ENCODE assay signal across 1 cellular context in the genomic region with DNA sequence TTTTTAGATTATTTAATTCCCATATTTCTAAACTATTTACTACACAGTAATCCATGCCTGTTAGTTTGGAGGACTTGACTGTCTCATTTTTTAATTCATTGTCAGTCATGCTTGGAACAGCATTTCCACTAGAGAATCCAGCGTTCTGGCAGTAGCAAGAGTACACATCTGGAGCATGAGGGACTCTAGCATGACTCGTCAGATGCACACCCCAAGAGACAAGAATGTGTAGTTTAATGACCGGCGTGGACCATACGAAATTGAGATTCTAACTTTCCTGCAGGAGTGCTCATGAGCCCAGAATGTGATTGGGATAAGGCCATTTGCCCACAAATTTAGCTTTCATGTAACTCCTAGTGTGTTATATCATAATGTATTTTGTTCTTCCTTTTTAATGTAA.
TF ChIP-seq lines count a peak whose summit lies in the region.

No MANE protein-coding gene starts in this region.

TF ChIP-seq in K562, 482 proteins besides CTCF, POLR2A, EP300 and RAD21:
- TF ChIP-seq NCOA6 (IDR thresholded peaks at IDR 0.05) (no peak), SRSF7 (optimal IDR thresholded peaks at IDR 0.05; ENCODE audit: low read depth, low read length) (no peak), NFE2L1 (tag; IDR thresholded peaks at IDR 0.05; ENCODE audit: borderline replicate concordance, low read depth) (no peak), ZNF239 (CRISPR knock-in tag; IDR thresholded peaks at IDR 0.05) (no peak), ZZZ3 (IDR thresholded peaks at IDR 0.05) (no peak), ZC3H11A (IDR thresholded peaks at IDR 0.05; ENCODE audit: low read depth, low read length) (no peak), C11orf30 (IDR thresholded peaks at IDR 0.05; ENCODE audit: low read depth) (no peak), JUND (IDR thresholded peaks at IDR 0.05; ENCODE audit: borderline replicate concordance, low read depth, low read length) (no peak), JUND (tag; IDR thresholded peaks at IDR 0.05; ENCODE audit: borderline replicate concordance, low read depth, low read length) (no peak), SOX6 (IDR thresholded peaks at IDR 0.05) (no peak), BACH1 (tag; IDR thresholded peaks at IDR 0.05) (no peak), ZNF609 (CRISPR knock-in tag; IDR thresholded peaks at IDR 0.05; ENCODE audit: borderline replicate concordance) (no peak), TCF7 (IDR thresholded peaks at IDR 0.05; ENCODE audit: borderline replicate concordance) (no peak), CBX5 (IDR thresholded peaks at IDR 0.05; ENCODE audit: borderline replicate concordance, low read depth) (no peak)
- TF ChIP-seq, protein P1, sequence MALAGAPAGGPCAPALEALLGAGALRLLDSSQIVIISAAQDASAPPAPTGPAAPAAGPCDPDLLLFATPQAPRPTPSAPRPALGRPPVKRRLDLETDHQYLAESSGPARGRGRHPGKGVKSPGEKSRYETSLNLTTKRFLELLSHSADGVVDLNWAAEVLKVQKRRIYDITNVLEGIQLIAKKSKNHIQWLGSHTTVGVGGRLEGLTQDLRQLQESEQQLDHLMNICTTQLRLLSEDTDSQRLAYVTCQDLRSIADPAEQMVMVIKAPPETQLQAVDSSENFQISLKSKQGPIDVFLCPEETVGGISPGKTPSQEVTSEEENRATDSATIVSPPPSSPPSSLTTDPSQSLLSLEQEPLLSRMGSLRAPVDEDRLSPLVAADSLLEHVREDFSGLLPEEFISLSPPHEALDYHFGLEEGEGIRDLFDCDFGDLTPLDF (CRISPR knock-in tag; IDR thresholded peaks at IDR 0.05), result no peak
TF ChIP-seq in K562: peak in this region for 0.
